ENCODE assay signal across 1 cellular context in the genomic region with DNA sequence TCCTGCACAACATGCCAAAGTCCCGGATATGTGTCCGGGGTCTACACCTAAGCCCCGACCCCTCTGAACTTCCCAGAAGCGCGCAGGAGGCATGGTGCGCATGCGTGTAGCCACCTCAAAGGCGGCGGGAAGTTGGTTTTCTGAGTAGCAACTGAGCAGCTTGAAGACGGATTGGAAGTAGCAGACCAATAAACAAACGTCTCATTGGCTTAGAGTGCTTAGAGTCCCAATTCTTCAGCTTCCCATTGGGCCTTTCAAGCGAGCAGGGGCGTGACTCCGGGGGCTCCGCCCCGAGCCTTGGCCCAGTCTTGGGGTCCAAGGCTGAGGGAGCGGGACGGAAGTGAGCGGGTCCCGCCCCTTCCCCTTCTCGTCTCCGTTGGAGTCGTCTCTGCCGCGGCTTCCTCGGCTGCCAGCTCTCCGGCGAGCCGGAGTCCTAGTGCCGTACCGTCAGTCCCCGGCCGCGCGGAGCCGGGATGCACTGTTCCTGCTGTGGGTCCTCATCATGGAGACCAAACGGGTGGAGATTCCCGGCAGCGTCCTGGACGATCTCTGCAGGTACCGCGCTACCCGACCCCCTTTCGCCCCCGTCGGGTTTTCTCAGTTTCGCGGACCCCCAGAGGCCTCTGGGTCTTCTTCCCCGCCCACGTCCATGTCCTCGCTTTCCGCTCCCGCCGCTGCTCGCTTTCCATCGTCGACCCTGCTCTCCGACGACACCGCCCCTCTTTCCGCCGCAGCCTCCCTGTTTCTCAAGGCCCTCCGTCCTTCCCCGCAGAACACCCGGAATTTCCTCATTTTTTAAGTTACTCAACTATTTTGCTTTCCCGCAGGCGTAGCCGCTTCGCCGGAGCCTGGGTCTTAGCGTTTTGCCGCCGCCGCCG.
TF ChIP-seq lines count a peak whose summit lies in the region.

Gene DCP2, plus strand, starts transcription at position 367 of the 878 bp plus-strand sequence. Its CDS starts 136 bp downstream, at position 503.

TF ChIP-seq in HEK293, 187 proteins besides CTCF, POLR2A, EP300 and RAD21 (continued from another document and continues in another):
- TF ChIP-seq, protein P1, sequence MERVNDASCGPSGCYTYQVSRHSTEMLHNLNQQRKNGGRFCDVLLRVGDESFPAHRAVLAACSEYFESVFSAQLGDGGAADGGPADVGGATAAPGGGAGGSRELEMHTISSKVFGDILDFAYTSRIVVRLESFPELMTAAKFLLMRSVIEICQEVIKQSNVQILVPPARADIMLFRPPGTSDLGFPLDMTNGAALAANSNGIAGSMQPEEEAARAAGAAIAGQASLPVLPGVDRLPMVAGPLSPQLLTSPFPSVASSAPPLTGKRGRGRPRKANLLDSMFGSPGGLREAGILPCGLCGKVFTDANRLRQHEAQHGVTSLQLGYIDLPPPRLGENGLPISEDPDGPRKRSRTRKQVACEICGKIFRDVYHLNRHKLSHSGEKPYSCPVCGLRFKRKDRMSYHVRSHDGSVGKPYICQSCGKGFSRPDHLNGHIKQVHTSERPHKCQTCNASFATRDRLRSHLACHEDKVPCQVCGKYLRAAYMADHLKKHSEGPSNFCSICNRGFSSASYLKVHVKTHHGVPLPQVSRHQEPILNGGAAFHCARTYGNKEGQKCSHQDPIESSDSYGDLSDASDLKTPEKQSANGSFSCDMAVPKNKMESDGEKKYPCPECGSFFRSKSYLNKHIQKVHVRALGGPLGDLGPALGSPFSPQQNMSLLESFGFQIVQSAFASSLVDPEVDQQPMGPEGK (tag by site-specific recombination; IDR thresholded peaks at IDR 0.05), result peak; percentile 95
- no peak for TF ChIP-seq ZNF747 (tag by site-specific recombination; IDR thresholded peaks at IDR 0.05)
- no peak for TF ChIP-seq ZNF16 (tag by site-specific recombination; IDR thresholded peaks at IDR 0.05; ENCODE audit: low read depth)
- peak; percentile 27; the same call in 1 of the 2 replicates for TF ChIP-seq ZNF146 (tag by site-specific recombination; IDR thresholded peaks at IDR 0.05)
- no peak for TF ChIP-seq ZNF155 (tag by site-specific recombination; IDR thresholded peaks at IDR 0.05)
- TF ChIP-seq HOXD13 (CRISPR knock-in tag; IDR thresholded peaks at IDR 0.05; ENCODE audit: borderline replicate concordance), result no peak
- TF ChIP-seq ZNF239 (tag by site-specific recombination; IDR thresholded peaks at IDR 0.05), result no peak; the same call in 1 of the 2 replicates
- no peak for TF ChIP-seq PRDM6 (tag by site-specific recombination; IDR thresholded peaks at IDR 0.05)
- no peak for TF ChIP-seq ZNF350 (tag by site-specific recombination; IDR thresholded peaks at IDR 0.05)
- TF ChIP-seq ZSCAN30 (tag by site-specific recombination; IDR thresholded peaks at IDR 0.05), result peak; percentile 86
- peak; percentile 47; the same call in 1 of the 2 replicates for TF ChIP-seq ZNF341 (tag by site-specific recombination; IDR thresholded peaks at IDR 0.05; ENCODE audit: low read depth)
- no peak for TF ChIP-seq ZNF140 (tag by site-specific recombination; IDR thresholded peaks at IDR 0.05)
- TF ChIP-seq ZNF544 (tag by site-specific recombination; IDR thresholded peaks at IDR 0.05), result no peak
- 0 out of 2 replicates have a peak, but pooled peaks have one; percentile 52 for TF ChIP-seq ZSCAN16 (tag by site-specific recombination; IDR thresholded peaks at IDR 0.05)
- TF ChIP-seq ZNF473 (tag by site-specific recombination; IDR thresholded peaks at IDR 0.05), result no peak
- TF ChIP-seq ZFP69B (tag by site-specific recombination; IDR thresholded peaks at IDR 0.05), result peak; percentile 25; the same call in 1 of the 2 replicates
- TF ChIP-seq ZNF514 (tag by site-specific recombination; IDR thresholded peaks at IDR 0.05), result no peak
- TF ChIP-seq ZNF610 (tag by site-specific recombination; IDR thresholded peaks at IDR 0.05; ENCODE audit: borderline replicate concordance), result peak; percentile 68; the same call in 1 of the 2 replicates
- TF ChIP-seq TCF7L2 (IDR thresholded peaks at IDR 0.05; ENCODE audit: borderline replicate concordance, low read depth, low read length), result peak; percentile 61; the same call in 1 of the 2 replicates
- TF ChIP-seq ZNF558 (tag by site-specific recombination; IDR thresholded peaks at IDR 0.05), result no peak
- TF ChIP-seq ZNF274 (IDR thresholded peaks at IDR 0.05; ENCODE audit: low read length), result no peak
- no peak for TF ChIP-seq ZNF274 (tag by site-specific recombination; IDR thresholded peaks at IDR 0.05; ENCODE audit: borderline replicate concordance)
- no peak for TF ChIP-seq ZNF549 (tag by site-specific recombination; IDR thresholded peaks at IDR 0.05)
- peak; percentile 90 for TF ChIP-seq ZNF777 (tag by site-specific recombination; IDR thresholded peaks at IDR 0.05; ENCODE audit: borderline replicate concordance)
- no peak for TF ChIP-seq ZNF19 (tag by site-specific recombination; IDR thresholded peaks at IDR 0.05; ENCODE audit: low read depth)
- TF ChIP-seq, protein P2, sequence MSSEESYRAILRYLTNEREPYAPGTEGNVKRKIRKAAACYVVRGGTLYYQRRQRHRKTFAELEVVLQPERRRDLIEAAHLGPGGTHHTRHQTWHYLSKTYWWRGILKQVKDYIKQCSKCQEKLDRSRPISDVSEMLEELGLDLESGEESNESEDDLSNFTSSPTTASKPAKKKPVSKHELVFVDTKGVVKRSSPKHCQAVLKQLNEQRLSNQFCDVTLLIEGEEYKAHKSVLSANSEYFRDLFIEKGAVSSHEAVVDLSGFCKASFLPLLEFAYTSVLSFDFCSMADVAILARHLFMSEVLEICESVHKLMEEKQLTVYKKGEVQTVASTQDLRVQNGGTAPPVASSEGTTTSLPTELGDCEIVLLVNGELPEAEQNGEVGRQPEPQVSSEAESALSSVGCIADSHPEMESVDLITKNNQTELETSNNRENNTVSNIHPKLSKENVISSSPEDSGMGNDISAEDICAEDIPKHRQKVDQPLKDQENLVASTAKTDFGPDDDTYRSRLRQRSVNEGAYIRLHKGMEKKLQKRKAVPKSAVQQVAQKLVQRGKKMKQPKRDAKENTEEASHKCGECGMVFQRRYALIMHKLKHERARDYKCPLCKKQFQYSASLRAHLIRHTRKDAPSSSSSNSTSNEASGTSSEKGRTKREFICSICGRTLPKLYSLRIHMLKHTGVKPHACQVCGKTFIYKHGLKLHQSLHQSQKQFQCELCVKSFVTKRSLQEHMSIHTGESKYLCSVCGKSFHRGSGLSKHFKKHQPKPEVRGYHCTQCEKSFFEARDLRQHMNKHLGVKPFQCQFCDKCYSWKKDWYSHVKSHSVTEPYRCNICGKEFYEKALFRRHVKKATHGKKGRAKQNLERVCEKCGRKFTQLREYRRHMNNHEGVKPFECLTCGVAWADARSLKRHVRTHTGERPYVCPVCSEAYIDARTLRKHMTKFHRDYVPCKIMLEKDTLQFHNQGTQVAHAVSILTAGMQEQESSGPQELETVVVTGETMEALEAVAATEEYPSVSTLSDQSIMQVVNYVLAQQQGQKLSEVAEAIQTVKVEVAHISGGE (tag by site-specific recombination; conservative IDR thresholded peaks at IDR 0.05; ENCODE audit: low read depth), result peak; percentile 80
- TF ChIP-seq ZNF600 (tag by site-specific recombination; IDR thresholded peaks at IDR 0.05), result peak; percentile 92
- TF ChIP-seq ZFP37 (tag by site-specific recombination; IDR thresholded peaks at IDR 0.05), result no peak; the same call in 1 of the 2 replicates
- peak; percentile 61 for TF ChIP-seq ZNF366 (tag by site-specific recombination; conservative IDR thresholded peaks at IDR 0.05)
- peak; percentile 38 for TF ChIP-seq ZBTB8A (tag by site-specific recombination; IDR thresholded peaks at IDR 0.05)
- TF ChIP-seq GLI4 (tag by site-specific recombination; IDR thresholded peaks at IDR 0.05), result peak; percentile 54; the same call in 1 of the 2 replicates
- no peak for TF ChIP-seq ZNF221 (tag by site-specific recombination; IDR thresholded peaks at IDR 0.05; ENCODE audit: borderline replicate concordance)
- peak; percentile 83 for TF ChIP-seq SETDB1 (IDR thresholded peaks at IDR 0.05; ENCODE audit: insufficient read length, low read length)
- no peak for TF ChIP-seq ZNF18 (tag by site-specific recombination; IDR thresholded peaks at IDR 0.05)
- TF ChIP-seq ZNF133 (tag by site-specific recombination; IDR thresholded peaks at IDR 0.05), result no peak
- no peak for TF ChIP-seq ZNF513 (tag by site-specific recombination; IDR thresholded peaks at IDR 0.05)
- TF ChIP-seq BCL11B (tag by site-specific recombination; IDR thresholded peaks at IDR 0.05; ENCODE audit: low read depth), result 0 out of 2 replicates have a peak, but pooled peaks have one; percentile 37
- TF ChIP-seq ZNF670 (tag by site-specific recombination; IDR thresholded peaks at IDR 0.05; ENCODE audit: low read depth), result no peak
- TF ChIP-seq ZNF521 (tag by site-specific recombination; IDR thresholded peaks at IDR 0.05), result no peak
- no peak for TF ChIP-seq ZFP3 (tag by site-specific recombination; IDR thresholded peaks at IDR 0.05; ENCODE audit: low read depth)
- TF ChIP-seq ZNF26 (tag by site-specific recombination; IDR thresholded peaks at IDR 0.05), result no peak
- no peak; the same call in none of the 2 replicates for TF ChIP-seq ZNF518A (tag by site-specific recombination; conservative IDR thresholded peaks at IDR 0.05; ENCODE audit: low read depth)
